ENCODE assay signal across 15 cellular contexts in the genomic region with DNA sequence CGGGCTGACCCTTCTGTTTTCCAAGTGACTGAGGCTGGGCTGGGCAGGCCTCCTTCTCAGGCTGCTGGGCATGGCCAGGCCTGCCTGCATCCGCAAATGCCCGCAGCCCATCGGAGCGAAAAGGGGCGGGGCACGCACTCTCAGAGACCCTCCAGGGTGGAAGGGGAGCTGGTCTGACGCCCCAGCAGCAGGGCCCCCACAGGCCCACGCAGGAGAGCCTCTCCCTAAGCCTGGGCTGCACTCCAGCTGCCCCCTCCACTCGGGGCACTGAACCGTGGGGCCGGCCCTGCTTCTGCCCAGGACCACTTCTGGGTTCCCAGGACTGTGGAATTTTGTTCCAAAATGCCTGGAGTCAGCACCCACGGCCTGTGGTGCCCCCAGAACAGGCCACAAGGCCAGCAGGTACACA. TPM values are rescaled to one million over a fixed set of nuclear protein-coding genes. Genes with fewer than 3 reads are reported as not detected.
DNase-seq lines count a peak whose midpoint lies in the region; ATAC-seq, FAIRE-seq and TF ChIP-seq lines count a peak whose summit lies in the region.
"Had no signal": no experiment of that assay in that cellular context is flagged by ENCODE, and none has a peak within 500 bp of the region (broad histone marks: within the 10 kb centered on the region; RNA-seq: fewer than 3 reads in every experiment).

No MANE protein-coding gene starts in this region.

- peak in 1 of 4 donors; percentile 33 for ATAC-seq in right lobe of liver
- ATAC-seq in GM18868 (IDR thresholded peaks at IDR 0.05; ENCODE audit: unreplicated experiment) = no peak

- FAIRE-seq in bronchial epithelial cell (lab: Jason Lieb, UNC) = no peak

- H3K4me3 ChIP-seq in H7 (ENCODE audit: insufficient read depth, low read depth, low read length) (no peak overlapping the region), bronchial epithelial cell (ENCODE audit: low read depth, low read length) (peak overlapping the region; percentile 9), right lobe of liver (no peak overlapping the region), stomach (peak overlapping the region; percentile 20 to 43 (median 28))
- H3K4me3 ChIP-seq: esophagus muscularis mucosa, SK-N-MC had no signal

- TF ChIP-seq EP300 in stomach (IDR thresholded peaks at IDR 0.05) = no peak

- no CpG with 5 or more reads among the region's 13 CpGs for WGBS in right lobe of liver (ENCODE audit: insufficient coverage, low coverage, low lambda C conversion rate, missing lambda C conversion rate)
- WGBS in stomach, 5 donors = 16 to 46% (median 31%) methylated on average over 4 to 13 of the region's 13 CpGs

- no peaks in the 10 kb centered on the region for H3K36me3 ChIP-seq in H7 (replicated peaks; ENCODE audit: control insufficient read depth, insufficient read depth, low read length)
- no peaks in the 10 kb centered on the region for H3K36me3 ChIP-seq in bronchial epithelial cell (ENCODE audit: control insufficient read depth, insufficient read depth, low read length)
- H3K36me3 ChIP-seq in right lobe of liver = no peaks in the 10 kb centered on the region
- peaks cover 0 to 8% (median 0%) of the 10 kb centered on the region in 4 donors for H3K36me3 ChIP-seq in stomach

- H3K9me3 ChIP-seq in right lobe of liver = no peaks in the 10 kb centered on the region
- peaks cover 0 to 8% (median 0%) of the 10 kb centered on the region in 4 donors for H3K9me3 ChIP-seq in stomach
- H3K9me3 ChIP-seq: esophagus muscularis mucosa had no signal

- H3K27me3 ChIP-seq in H7 (ENCODE audit: control insufficient read depth, insufficient read depth, low read length) (peaks cover 4% of the 10 kb centered on the region; the same call in 1 of the 2 replicates), bronchial epithelial cell (ENCODE audit: control insufficient read depth, insufficient read depth, low read length) (no peaks in the 10 kb centered on the region), right lobe of liver (no peaks in the 10 kb centered on the region), stomach (peaks cover 0 to 8% (median 0%) of the 10 kb centered on the region in 3 donors)
- H3K27me3 ChIP-seq: esophagus muscularis mucosa had no signal

- intact Hi-C loops in right lobe of liver (cut with DNase I) (no loop called here), stomach (cut with DNase I; ENCODE audit: low total_unique reads) (no loop called here)

- H3K4me1 ChIP-seq in right lobe of liver = no peaks in the 10 kb centered on the region
- H3K4me1 ChIP-seq in stomach = peaks cover 0 to 40% (median 14%) of the 10 kb centered on the region in 4 donors
- H3K4me1 ChIP-seq: esophagus muscularis mucosa had no signal

- TF ChIP-seq POLR2A in right lobe of liver (IDR thresholded peaks at IDR 0.05) = no peak
- no peak for TF ChIP-seq POLR2A in stomach (IDR thresholded peaks at IDR 0.05)

- TF ChIP-seq CTCF in bronchial epithelial cell (IDR thresholded peaks at IDR 0.05; ENCODE audit: insufficient read depth, low read length, severe bottlenecking) (no peak), right lobe of liver (IDR thresholded peaks at IDR 0.05) (no peak), stomach (IDR thresholded peaks at IDR 0.05) (no peak)

- H3K27ac ChIP-seq in right lobe of liver (no peak overlapping the region), stomach (peak overlapping the region; percentile 77 to 90 (median 85))
- H3K27ac ChIP-seq: esophagus muscularis mucosa, SK-N-MC had no signal

- DNase-seq in H7 (peak; percentile 70), bronchial epithelial cell (ENCODE audit: low read depth) (peak; percentile 39), right lobe of liver (peak in 2 of 3 donors; percentile 11 to 43), stomach (no peak), NCI-H524 (lab: John Stamatoyannopoulos, UW) (no peak), DMS 273 treated with DMSO at 0.1 percent for 48 hours (lab: John Stamatoyannopoulos, UW) (no peak), NK-92 (lab: John Stamatoyannopoulos, UW; ENCODE audit: unreplicated experiment) (no peak)
- DNase-seq: activated CD4-positive, CD25-positive, alpha-beta regulatory T cell; activated T-cell treated with anti-CD3 and anti-CD28 coated beads, Interleukin-2, amount 50 U/mL, for 1 hour; stimulated activated CD4-positive, alpha-beta T cell treated with anti-CD3 and anti-CD28 coated beads, Interleukin-15, amount 100 ng/mL, for 24 hours had no signal

RNA-seq across cellular contexts. Expression of a gene that starts 9.3 kb away (rescaled TPM):
- total RNA-seq in H7 (2014; rRNA removed; shearing (Covaris generic)) = 4.9 and 5.0 TPM in 2 replicates
- total RNA-seq in bronchial epithelial cell (26.9 and 45.3 TPM in 2 replicates), right lobe of liver (1 to 10 TPM; 1.4 to 4.2 (median 2.7) TPM), stomach (100 to 1,000 TPM in 1 of 5 donors, 10 to 100 TPM in 2, 1 to 10 TPM in 2; 2.2 to 169 (median 18.5) TPM)
- polyA plus RNA-seq in stomach = 10 to 100 TPM; 16.0 to 30.5 (median 29.4) TPM

RNA-seq across cellular contexts. Expression of a gene that starts 30.2 kb away (rescaled TPM):
- total RNA-seq in H7 (2014; rRNA removed; shearing (Covaris generic)) = 8.4 and 12.9 TPM in 2 replicates
- 12.9 and 17.5 TPM in 2 replicates for total RNA-seq in bronchial epithelial cell
- 1 to 10 TPM; 3.2 to 6.5 (median 4.0) TPM for total RNA-seq in right lobe of liver
- total RNA-seq in stomach = 10 to 100 TPM in 3 of 5 donors, 1 to 10 TPM in 2; 2.3 to 26.6 (median 14.2) TPM
- 1 to 10 TPM; 3.9 to 6.5 (median 5.5) TPM for polyA plus RNA-seq in stomach

RNA-seq across cellular contexts. Expression of a gene that starts 37.8 kb away (rescaled TPM):
- total RNA-seq in H7 (2014; rRNA removed; shearing (Covaris generic)) = not detected in 2 replicates
- total RNA-seq in bronchial epithelial cell = 0.51 TPM in 1 of 2 replicates, not detected in the other
- total RNA-seq in right lobe of liver = not detected
- total RNA-seq in stomach = 1 to 10 TPM in 1 of 5 donors, not detected in 4; 7.0 TPM
- polyA plus RNA-seq in stomach = under 1 TPM in 2 of 3 donors, not detected in 1; 0.31 to 0.65 TPM
- total RNA-seq: CD8-positive, alpha-beta memory T cell had no signal
- polyA plus RNA-seq: CD8-positive, alpha-beta memory T cell; neural cell had no signal

Comparison
In these comparisons a context has a peak if more than half of its experiments do, and no peak if none do; other contexts are left out.
1. DNase-seq: peak in H7 (single experiment), bronchial epithelial cell (single experiment) and right lobe of liver (2 of 3); none in stomach (single experiment), NCI-H524 (0 of 2), DMS 273 treated with DMSO at 0.1 percent for 48 hours (single experiment) and NK-92 (single experiment).
2. H3K4me3 ChIP-seq: peak in bronchial epithelial cell (single experiment) and stomach (4 of 4); none in H7 (single experiment) and right lobe of liver (0 of 3).
3. H3K27ac ChIP-seq: peak in stomach (5 of 5); none in right lobe of liver (0 of 3).